12 cellular contexts compared by ENCODE assay signal in the genomic region with DNA sequence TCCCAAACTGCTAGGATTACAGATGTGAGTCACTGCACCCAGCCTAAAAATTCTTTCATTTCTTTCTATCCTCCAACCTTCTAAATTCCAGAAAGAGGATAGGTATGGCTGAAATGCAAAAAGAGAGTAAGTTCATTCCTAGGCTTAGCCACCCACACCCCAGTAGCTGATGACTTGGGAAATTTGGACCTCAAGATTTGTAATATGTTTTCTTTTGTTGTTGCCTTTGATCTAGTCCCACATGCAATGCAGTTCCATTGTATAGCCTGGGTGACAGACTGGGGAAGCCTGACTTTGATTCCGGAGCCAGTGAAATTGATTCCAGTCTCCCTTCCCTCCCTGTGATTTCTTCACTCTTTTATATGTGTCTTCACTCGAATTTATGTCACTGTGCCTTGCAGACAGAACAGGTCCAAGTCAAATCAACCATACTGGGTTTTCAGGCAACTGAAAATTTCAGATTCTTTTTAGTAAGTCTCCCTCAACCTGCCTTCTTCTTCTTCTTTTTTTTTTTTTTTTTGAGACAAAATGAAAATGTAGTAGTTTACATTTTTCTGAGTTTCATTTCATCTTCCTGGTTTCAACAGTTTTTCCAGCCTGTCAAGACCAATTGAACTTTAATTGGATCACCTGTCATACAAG.
A peak's percentile ranks its signal among the peaks of the same experiment; 100 is the strongest.
DNase-seq lines count a peak whose midpoint lies in the region; ATAC-seq and TF ChIP-seq lines count a peak whose summit lies in the region.
"Had no signal": no experiment of that assay in that cellular context is flagged by ENCODE, and none has a peak within 500 bp of the region (broad histone marks: within the 10 kb centered on the region; RNA-seq: fewer than 3 reads in every experiment).

No MANE protein-coding gene starts in this region.

- no peak overlapping the region for H2AFZ ChIP-seq in Karpas-422 (ENCODE audit: low read length)

- H3K4me3 ChIP-seq in foreskin fibroblast (ENCODE audit: low read depth in 1 of 2, low read length in 2 of 2) (no peak overlapping the region), Karpas-422 (ENCODE audit: low read length) (no peak overlapping the region)
- H3K4me3 ChIP-seq: psoas muscle had no signal

- no peak overlapping the region for H3K4me3 Mint-ChIP-seq in stimulated activated naive CD8-positive, alpha-beta T cell treated with anti-CD3 and anti-CD28 coated beads, Interleukin-15, Interleukin-2, amounts not matched to agents 100 ng/mL and 50 ng/mL, for 24 hours
- H3K4me3 Mint-ChIP-seq in stimulated activated naive CD8-positive, alpha-beta T cell treated with anti-CD3 and anti-CD28 coated beads, Interleukin-15, amount 100 ng/mL, for 72 hours: no peak overlapping the region
- H3K4me3 Mint-ChIP-seq in T-helper 17 cell: no peak overlapping the region

- no peaks in the 10 kb centered on the region for H3K4me1 ChIP-seq in Karpas-422 (ENCODE audit: low read length)

- peaks cover 6% of the 10 kb centered on the region for H3K27me3 Mint-ChIP-seq in stimulated activated naive CD8-positive, alpha-beta T cell treated with anti-CD3 and anti-CD28 coated beads, Interleukin-15, Interleukin-2, amounts not matched to agents 100 ng/mL and 50 ng/mL, for 24 hours
- H3K27me3 Mint-ChIP-seq in stimulated activated naive CD8-positive, alpha-beta T cell treated with anti-CD3 and anti-CD28 coated beads, Interleukin-15, amount 100 ng/mL, for 72 hours: peaks cover 59% of the 10 kb centered on the region
- H3K27me3 Mint-ChIP-seq in T-helper 17 cell: no peaks in the 10 kb centered on the region

- no peaks in the 10 kb centered on the region for H3K9me2 ChIP-seq in Karpas-422 (replicated peaks; ENCODE audit: insufficient read depth, low read length)

- ATAC-seq in stimulated activated naive CD8-positive, alpha-beta T cell treated with anti-CD3 and anti-CD28 coated beads, Interleukin-15, amount 100 ng/mL, for 72 hours: no peak
- no peak for ATAC-seq in T-helper 17 cell
- no peak for ATAC-seq in GM21619 (IDR thresholded peaks at IDR 0.05; ENCODE audit: unreplicated experiment)
- ATAC-seq: psoas muscle had no signal

- H3K9me3 Mint-ChIP-seq in stimulated activated naive CD8-positive, alpha-beta T cell treated with anti-CD3 and anti-CD28 coated beads, Interleukin-15, Interleukin-2, amounts not matched to agents 100 ng/mL and 50 ng/mL, for 24 hours: peaks cover 10% of the 10 kb centered on the region
- peaks cover 5 to 10% of the 10 kb centered on the region in 2 donors for H3K9me3 Mint-ChIP-seq in stimulated activated naive CD8-positive, alpha-beta T cell treated with anti-CD3 and anti-CD28 coated beads, Interleukin-15, amount 100 ng/mL, for 72 hours

- no peak overlapping the region for H3K9ac ChIP-seq in Karpas-422 (ENCODE audit: low read length)

- H3K27ac ChIP-seq in Karpas-422 (ENCODE audit: low read length): no peak overlapping the region
- H3K27ac ChIP-seq: psoas muscle had no signal

- H3K4me2 ChIP-seq in Karpas-422 (ENCODE audit: low read depth, low read length, poor library complexity, severe bottlenecking): no peak overlapping the region

- TF ChIP-seq CTCF in foreskin fibroblast (IDR thresholded peaks at IDR 0.05; ENCODE audit: low read depth, low read length): no peak

- H3K27me3 ChIP-seq in Karpas-422 (ENCODE audit: low read length): no peaks in the 10 kb centered on the region

- no peaks in the 10 kb centered on the region for H3K79me2 ChIP-seq in Karpas-422 (ENCODE audit: low read length)

- peak overlapping the region; percentile 85 for H3K27ac Mint-ChIP-seq in stimulated activated naive CD8-positive, alpha-beta T cell treated with anti-CD3 and anti-CD28 coated beads, Interleukin-15, Interleukin-2, amounts not matched to agents 100 ng/mL and 50 ng/mL, for 24 hours
- no peak overlapping the region for H3K27ac Mint-ChIP-seq in stimulated activated naive CD8-positive, alpha-beta T cell treated with anti-CD3 and anti-CD28 coated beads, Interleukin-15, amount 100 ng/mL, for 72 hours
- H3K27ac Mint-ChIP-seq in T-helper 17 cell: peak overlapping the region; percentile 76

- H3K4me1 Mint-ChIP-seq in stimulated activated naive CD8-positive, alpha-beta T cell treated with anti-CD3 and anti-CD28 coated beads, Interleukin-15, Interleukin-2, amounts not matched to agents 100 ng/mL and 50 ng/mL, for 24 hours (ENCODE audit: low read depth): peaks cover 52% of the 10 kb centered on the region
- H3K4me1 Mint-ChIP-seq in stimulated activated naive CD8-positive, alpha-beta T cell treated with anti-CD3 and anti-CD28 coated beads, Interleukin-15, amount 100 ng/mL, for 72 hours: peaks cover 22% of the 10 kb centered on the region
- peaks cover 13% of the 10 kb centered on the region for H3K4me1 Mint-ChIP-seq in T-helper 17 cell

- no peaks in the 10 kb centered on the region for H3K9me3 ChIP-seq in T-helper 17 cell (ENCODE audit: control insufficient read depth, low read length, poor library complexity, severe bottlenecking)
- no peaks in the 10 kb centered on the region for H3K9me3 ChIP-seq in Karpas-422 (ENCODE audit: low read length)
- H3K9me3 ChIP-seq: psoas muscle had no signal

- no peaks in the 10 kb centered on the region for H4K20me1 ChIP-seq in Karpas-422 (ENCODE audit: insufficient read depth, low read depth, low read length)

- H3K36me3 ChIP-seq in Karpas-422 (ENCODE audit: insufficient read depth, low read length): no peaks in the 10 kb centered on the region

- H3K36me3 Mint-ChIP-seq in stimulated activated naive CD8-positive, alpha-beta T cell treated with anti-CD3 and anti-CD28 coated beads, Interleukin-15, Interleukin-2, amounts not matched to agents 100 ng/mL and 50 ng/mL, for 24 hours (ENCODE audit: low read depth): peaks cover 5% of the 10 kb centered on the region
- no peaks in the 10 kb centered on the region for H3K36me3 Mint-ChIP-seq in T-helper 17 cell (ENCODE audit: low read depth)

- DNase-seq in stimulated activated naive CD8-positive, alpha-beta T cell treated with anti-CD3 and anti-CD28 coated beads, Interleukin-15, amount 100 ng/mL, for 72 hours: no peak
- DNase-seq in T-helper 17 cell (no peak), foreskin fibroblast (peak; percentile 34 to 70), NCI-H510A (lab: John Stamatoyannopoulos, UW) (no peak), Karpas-422 (no peak), NCI-H2196 treated with DMSO at 0.1 percent for 48 hours (lab: John Stamatoyannopoulos, UW; ENCODE audit: unreplicated experiment) (no peak)
- DNase-seq: activated CD4-positive, alpha-beta T cell treated with anti-CD3 and anti-CD28 coated beads, Interleukin-2, amount 50 U/mL, for 4 hours; NCI-H1105; psoas muscle; stimulated activated naive CD4-positive, alpha-beta T cell had no signal

Comparison
In these comparisons a context has a peak if more than half of its experiments do, and no peak if none do; other contexts are left out.
1. H3K27ac Mint-ChIP-seq: peak in stimulated activated naive CD8-positive, alpha-beta T cell treated with anti-CD3 and anti-CD28 coated beads, Interleukin-15, Interleukin-2, amounts not matched to agents 100 ng/mL and 50 ng/mL, for 24 hours (single experiment) and T-helper 17 cell (single experiment); none in stimulated activated naive CD8-positive, alpha-beta T cell treated with anti-CD3 and anti-CD28 coated beads, Interleukin-15, amount 100 ng/mL, for 72 hours (0 of 2).
2. DNase-seq: peak in foreskin fibroblast (2 of 2); none in stimulated activated naive CD8-positive, alpha-beta T cell treated with anti-CD3 and anti-CD28 coated beads, Interleukin-15, amount 100 ng/mL, for 72 hours (0 of 2), T-helper 17 cell (0 of 3), NCI-H510A (single experiment), Karpas-422 (single experiment) and NCI-H2196 treated with DMSO at 0.1 percent for 48 hours (single experiment).